In genomic region chrX:17078031-17078730, GRCh38 we compare ENCODE assay signal across 11 cellular contexts.
DNase-seq lines count a peak whose midpoint lies in the region; ATAC-seq, FAIRE-seq and TF ChIP-seq lines count a peak whose summit lies in the region.
"Had no signal": no experiment of that assay in that cellular context is flagged by ENCODE, and none has a peak within 500 bp of the region (broad histone marks: within the 10 kb centered on the region; RNA-seq: fewer than 3 reads in every experiment).

No MANE protein-coding gene starts in this region.

- no peak overlapping the region for H3K9ac ChIP-seq in adipocyte (ENCODE audit: low read length)

- H3K36me3 ChIP-seq in adipocyte (ENCODE audit: control insufficient read depth, insufficient read depth, low read length, severe bottlenecking) = no peaks in the 10 kb centered on the region
- H3K36me3 ChIP-seq in gastroesophageal sphincter = no peaks in the 10 kb centered on the region
- H3K36me3 ChIP-seq in tibial artery = no peaks in the 10 kb centered on the region

- no peak for TF ChIP-seq CTCF in gastroesophageal sphincter (IDR thresholded peaks at IDR 0.05)
- no peak for TF ChIP-seq CTCF in tibial artery (IDR thresholded peaks at IDR 0.05)

- no peak for ATAC-seq in gastroesophageal sphincter
- ATAC-seq: natural killer cell had no signal

- intact Hi-C loops in tibial artery (cut with DNase I; ENCODE audit: low total_unique reads) = no loop called here

- H3K9me3 ChIP-seq in adipocyte (ENCODE audit: control insufficient read depth, low read length) (no peaks in the 10 kb centered on the region), gastroesophageal sphincter (no peaks in the 10 kb centered on the region), tibial artery (no peaks in the 10 kb centered on the region)

- H3K27me3 ChIP-seq in adipocyte (replicated peaks; ENCODE audit: control insufficient read depth, insufficient read depth, low read length) = peaks cover 22% of the 10 kb centered on the region
- no peaks in the 10 kb centered on the region for H3K27me3 ChIP-seq in gastroesophageal sphincter
- H3K27me3 ChIP-seq in tibial artery = no peaks in the 10 kb centered on the region

- H3K4me1 ChIP-seq in adipocyte (ENCODE audit: control insufficient read depth, insufficient read depth, low read length) = peaks cover 13% of the 10 kb centered on the region
- peaks cover 0 to 24% (median 0%) of the 10 kb centered on the region in 3 donors for H3K4me1 ChIP-seq in gastroesophageal sphincter
- H3K4me1 ChIP-seq in tibial artery = peaks cover 0 to 42% (median 12%) of the 10 kb centered on the region in 4 donors

- TF ChIP-seq EP300 in gastroesophageal sphincter (IDR thresholded peaks at IDR 0.05) = no peak

- DNase-seq in HCEC 1CT = peak; percentile 50
- peak; percentile 53 for DNase-seq in adipocyte (ENCODE audit: low read depth)
- DNase-seq in tibial artery = no peak
- no peak for DNase-seq in HTR-8/SVneo (ENCODE audit: insufficient read length, low spot score)
- no peak for DNase-seq in NCI-H1092 (lab: John Stamatoyannopoulos, UW)
- DNase-seq in activated T-cell treated with anti-CD3 and anti-CD28 coated beads, Interleukin-2, amount 50 U/mL, for 48 hours = no peak
- DNase-seq: activated naive CD4-positive, alpha-beta T cell treated with Interleukin-2 at 50 U/mL for 16 hours; DND-41; natural killer cell; NCI-H187 treated with DMSO at 0.1 percent for 48 hours had no signal

- peak overlapping the region; percentile 48 to 72 (median 50) for H3K27ac ChIP-seq in gastroesophageal sphincter
- peak overlapping the region; percentile 63 to 74 for H3K27ac ChIP-seq in tibial artery

- FAIRE-seq in HTR-8/SVneo (lab: Jason Lieb, UNC) = no peak

- no peak overlapping the region for H3K4me3 ChIP-seq in adipocyte (ENCODE audit: low read length)
- no peak overlapping the region for H3K4me3 ChIP-seq in gastroesophageal sphincter
- H3K4me3 ChIP-seq in tibial artery = no peak overlapping the region

- WGBS in gastroesophageal sphincter (ENCODE audit: low coverage in 1 of 2), 2 donors = 21 to 30% methylated on average over 3 of the region's 3 CpGs

- TF ChIP-seq POLR2A in gastroesophageal sphincter (IDR thresholded peaks at IDR 0.05) = no peak

Comparison
In these comparisons a context has a peak if more than half of its experiments do, and no peak if none do; other contexts are left out.
1. DNase-seq: peak in HCEC 1CT (single experiment) and adipocyte (single experiment); none in tibial artery (0 of 2), HTR-8/SVneo (single experiment), NCI-H1092 (single experiment) and activated T-cell treated with anti-CD3 and anti-CD28 coated beads, Interleukin-2, amount 50 U/mL, for 48 hours (0 of 2).